ENCODE assay signal across 23 cellular contexts in genomic region chr1:83606416-83606955, GRCh38.
"Had no signal": no experiment of that assay in that cellular context is flagged by ENCODE, and none has a peak within 500 bp of the region (broad histone marks: within the 10 kb centered on the region; RNA-seq: fewer than 3 reads in every experiment).

No MANE protein-coding gene starts in this region.

- H3K4me1 ChIP-seq: heart right ventricle, left ventricle myocardium inferior, pancreas, psoas muscle, right atrium auricular region, right lobe of liver, testis, thyroid gland, transverse colon, upper lobe of right lung had no signal

- DNase-seq: heart right ventricle; islet precursor cell; left ventricle myocardium inferior; naive thymus-derived CD8-positive, alpha-beta T cell; nucleus accumbens; pancreas; psoas muscle; right lobe of liver; stimulated activated CD4-positive, alpha-beta T cell treated with anti-CD3 and anti-CD28 coated beads, Interleukin-1b, Interleukin-23, amount 100 ng/mL, for 48 hours; stimulated activated CD4-positive, alpha-beta T cell treated with anti-CD3 and anti-CD28 coated beads, Interleukin-2, amount 100 ng/mL, for 48 hours; stimulated activated CD4-positive, alpha-beta T cell treated with anti-CD3 and anti-CD28 coated beads, Interleukin-4, amount 100 ng/mL, for 4 hours; stimulated activated CD8-positive, alpha-beta memory T cell treated with anti-CD3 and anti-CD28 coated beads, Interleukin-4, amount 100 ng/mL, for 48 hours; stimulated activated naive CD4-positive, alpha-beta T cell treated with Interleukin-2 at 50 U/mL for 16 hours; stimulated activated naive CD8-positive, alpha-beta T cell treated with anti-CD3 and anti-CD28 coated beads, Interleukin-15, amount 100 ng/mL, for 72 hours; testis; thyroid gland; transverse colon; upper lobe of right lung had no signal

- H3K4me3 ChIP-seq: heart right ventricle, hepatocyte, left ventricle myocardium inferior, lung, pancreas, psoas muscle, right atrium auricular region, right lobe of liver, smooth muscle cell, testis, thyroid gland, transverse colon, upper lobe of right lung had no signal

- H2AFZ ChIP-seq: hepatocyte had no signal

- ATAC-seq: heart right ventricle; naive thymus-derived CD8-positive, alpha-beta T cell; pancreas; psoas muscle; right lobe of liver; stimulated activated memory B cell treated with anti-CD40 and anti-IgM and Interleukin-4, amounts not matched to agents 10 μg/mL and 1 μg/mL and 100 μg/mL, for 72 hours; stimulated activated naive CD8-positive, alpha-beta T cell treated with anti-CD3 and anti-CD28 coated beads, Interleukin-15, amount 100 ng/mL, for 72 hours; upper lobe of right lung had no signal

- H3K9me3 ChIP-seq: pancreas, right lobe of liver, testis, thyroid gland, upper lobe of right lung had no signal

- H3K27me3 ChIP-seq: heart right ventricle, hepatocyte, pancreas, right atrium auricular region, right lobe of liver, testis, thyroid gland, transverse colon, upper lobe of right lung had no signal

- H3K79me2 ChIP-seq: hepatocyte had no signal

- H3K4me2 ChIP-seq: hepatocyte, smooth muscle cell had no signal

- H3K36me3 ChIP-seq: heart right ventricle, left ventricle myocardium inferior, pancreas, right atrium auricular region, right lobe of liver, thyroid gland, transverse colon, upper lobe of right lung had no signal

- H3K27ac ChIP-seq: heart right ventricle, hepatocyte, left ventricle myocardium inferior, pancreas, psoas muscle, right atrium auricular region, right lobe of liver, testis, thyroid gland, transverse colon, upper lobe of right lung had no signal
